ENCODE assay signal across 15 cellular contexts in genomic region chr11:16154715-16155396, GRCh38.
DNase-seq lines count a peak whose midpoint lies in the region; ATAC-seq and TF ChIP-seq lines count a peak whose summit lies in the region.
"Had no signal": no experiment of that assay in that cellular context is flagged by ENCODE, and none has a peak within 500 bp of the region (broad histone marks: within the 10 kb centered on the region; RNA-seq: fewer than 3 reads in every experiment).

No MANE protein-coding gene starts in this region.

- no peaks in the 10 kb centered on the region for H3K27me3 ChIP-seq in mesenchymal stem cell (ENCODE audit: control insufficient read depth in 1 of 2, insufficient read depth in 1 of 2, low read length in 2 of 2)
- H3K27me3 ChIP-seq: sigmoid colon had no signal

- H4K8ac ChIP-seq in mesenchymal stem cell (ENCODE audit: low read length), result no peak overlapping the region

- no peak overlapping the region for H3K18ac ChIP-seq in mesenchymal stem cell (ENCODE audit: low read depth in 1 of 2, low read length in 2 of 2)

- H3K4me1 ChIP-seq in mesenchymal stem cell (ENCODE audit: control insufficient read depth, insufficient read depth, low read depth, low read length), result no peaks in the 10 kb centered on the region
- H3K4me1 ChIP-seq: sigmoid colon had no signal

- no peak overlapping the region for H2BK12ac ChIP-seq in mesenchymal stem cell (ENCODE audit: low read length in 2 of 2)

- ATAC-seq in GM18858 (IDR thresholded peaks at IDR 0.05; ENCODE audit: unreplicated experiment), result no peak
- ATAC-seq in Right ventricle myocardium inferior, result no peak
- ATAC-seq: activated T-helper 17 cell treated with anti-CD3 and anti-CD28 coated beads, Interleukin-2, amount 50 U/mL, for 72 hours had no signal

- H3K27ac ChIP-seq in mesenchymal stem cell (ENCODE audit: low read length, poor library complexity, severe bottlenecking), result peak overlapping the region; percentile 88
- H3K27ac ChIP-seq: sigmoid colon, thoracic aorta had no signal

- DNase-seq in COLO668 (lab: John Stamatoyannopoulos, UW; ENCODE audit: unreplicated experiment) (peak; percentile 7), NCI-H226 (peak; percentile 91), epithelial cell of proximal tubule (ENCODE audit: low read depth) (peak; percentile 39), mesenchymal stem cell (no peak), GM19240 (ENCODE audit: insufficient read length, low spot score) (no peak), GF-D8 (lab: John Stamatoyannopoulos, UW) (no peak), Right ventricle myocardium inferior (ENCODE audit: missing footprints) (no peak)
- DNase-seq: amygdala; KBM-7; NCI-H1105; sigmoid colon; stimulated activated CD4-positive, alpha-beta T cell treated with anti-CD3 and anti-CD28 coated beads, Interleukin-4, amount 100 ng/mL, for 1 hour had no signal

- H2BK15ac ChIP-seq in mesenchymal stem cell (ENCODE audit: low read depth, poor library complexity, severe bottlenecking), result no peak overlapping the region

- no peak overlapping the region for H3K4me2 ChIP-seq in mesenchymal stem cell (ENCODE audit: low read length, poor library complexity, severe bottlenecking)

- H2BK5ac ChIP-seq in mesenchymal stem cell (ENCODE audit: low read depth, low read length, poor library complexity, severe bottlenecking), result peak overlapping the region; percentile 15

- WGBS in mesenchymal stem cell, result no CpG with 5 or more reads among the region's 4 CpGs

- no peak overlapping the region for H3K4ac ChIP-seq in mesenchymal stem cell (ENCODE audit: low read depth in 1 of 2, low read length in 2 of 2)

- H2AK5ac ChIP-seq in mesenchymal stem cell (ENCODE audit: low read length, severe bottlenecking), result no peak overlapping the region

- H3K9me3 ChIP-seq in mesenchymal stem cell (ENCODE audit: control insufficient read depth, low read length), result no peaks in the 10 kb centered on the region
- H3K9me3 ChIP-seq: sigmoid colon, thoracic aorta had no signal

- no peak overlapping the region for H2BK120ac ChIP-seq in mesenchymal stem cell (ENCODE audit: low read depth, low read length)

- no peak overlapping the region for H2AFZ ChIP-seq in mesenchymal stem cell (ENCODE audit: low read depth, low read length)

- TF ChIP-seq CTCF in epithelial cell of proximal tubule (conservative IDR thresholded peaks at IDR 0.05; ENCODE audit: low read depth, low read length), result no peak

- H3K4me3 ChIP-seq in epithelial cell of proximal tubule (ENCODE audit: low read depth, low read length) (no peak overlapping the region), mesenchymal stem cell (ENCODE audit: insufficient read depth in 1 of 2, low read depth in 1 of 2, low read length in 2 of 2) (no peak overlapping the region)
- H3K4me3 ChIP-seq: sigmoid colon, thoracic aorta had no signal

- no peak overlapping the region for H3K23ac ChIP-seq in mesenchymal stem cell (ENCODE audit: low read length in 2 of 2)

- H3K36me3 ChIP-seq in mesenchymal stem cell (ENCODE audit: control insufficient read depth in 1 of 2, insufficient read depth in 2 of 2, low read depth in 1 of 2, low read length in 2 of 2), result no peaks in the 10 kb centered on the region
- H3K36me3 ChIP-seq: sigmoid colon, thoracic aorta had no signal

- H4K91ac ChIP-seq in mesenchymal stem cell (ENCODE audit: low read length), result no peak overlapping the region

- H3K79me1 ChIP-seq in mesenchymal stem cell (replicated peaks; ENCODE audit: low read length, poor library complexity, severe bottlenecking), result peaks cover 2% of the 10 kb centered on the region

- intact Hi-C loops in Right ventricle myocardium inferior (cut with DNase I), result no loop called here

- no peak overlapping the region for H3K14ac ChIP-seq in mesenchymal stem cell (ENCODE audit: low read length in 2 of 2)

- H3K9ac ChIP-seq in mesenchymal stem cell (ENCODE audit: low read length), result no peak overlapping the region

Comparison
In these comparisons a context has a peak if more than half of its experiments do, and no peak if none do; other contexts are left out.
1. DNase-seq: peak in COLO668 (single experiment), NCI-H226 (single experiment) and epithelial cell of proximal tubule (single experiment); none in mesenchymal stem cell (single experiment), GM19240 (single experiment), GF-D8 (single experiment) and Right ventricle myocardium inferior (single experiment).